ENCODE assay signal across 14 cellular contexts in the genomic region with DNA sequence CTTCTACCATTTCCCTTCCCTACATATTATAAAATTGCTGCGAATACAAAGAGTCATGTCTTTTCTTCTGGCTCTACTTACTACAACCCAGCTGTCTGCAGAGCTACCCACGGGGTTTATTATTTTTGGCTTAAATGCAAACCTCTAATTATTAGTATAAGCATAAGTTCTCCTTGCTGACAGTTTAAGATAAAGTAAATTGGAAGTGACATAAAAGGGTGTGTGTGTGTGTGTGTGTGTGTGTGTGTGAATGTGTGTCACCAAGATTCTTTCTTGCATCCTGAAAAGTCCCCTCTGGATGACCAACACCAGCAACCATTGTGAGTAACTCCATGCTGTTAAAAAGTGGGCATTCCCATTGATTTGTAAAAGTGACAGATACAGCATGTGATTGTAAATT.
DNase-seq lines count a peak whose midpoint lies in the region; ATAC-seq and TF ChIP-seq lines count a peak whose summit lies in the region.
"Had no signal": no experiment of that assay in that cellular context is flagged by ENCODE, and none has a peak within 500 bp of the region (broad histone marks: within the 10 kb centered on the region; RNA-seq: fewer than 3 reads in every experiment).

No MANE protein-coding gene starts in this region.

- CTCF ChIA-PET in IMR-90 (lab: Yijun Ruan, JAX), result interaction anchor here (0.5 kb wide), 1 partner anchor 976 kb away, joined by 3 read pairs; no protein-coding TSS in a partner anchor
- CTCF ChIA-PET in activated naive CD4-positive, alpha-beta T cell treated with anti-CD3 and anti-CD28 coated beads, Interleukin-2, amount 10 ng/mL, durations not matched to agents 7 days and 5 days (lab: Charles Lee), result no interaction called here

- H3K4me3 Mint-ChIP-seq in activated naive CD4-positive, alpha-beta T cell treated with anti-CD3 and anti-CD28 coated beads, Interleukin-2, amount 10 ng/mL, durations not matched to agents 7 days and 5 days, result no peak overlapping the region
- H3K4me3 Mint-ChIP-seq: activated CD4-positive, alpha-beta T cell treated with anti-CD3 and anti-CD28 coated beads, Interleukin-2, amount 10 ng/mL, durations not matched to agents 24 days and 14 days had no signal

- H3K18ac ChIP-seq in IMR-90 (ENCODE audit: low read depth, low read length), result no peak overlapping the region

- H2AK9ac ChIP-seq in IMR-90 (replicated peaks; ENCODE audit: low read depth, low read length, poor library complexity), result no peak overlapping the region

- WGBS in IMR-90 (ENCODE audit: extremely low coverage in 2 of 2, insufficient read length in 1 of 2), 2 experiments, result no CpG with 5 or more reads among the region's 2 CpGs

- H2AK5ac ChIP-seq in IMR-90 (ENCODE audit: low read depth, low read length), result no peak overlapping the region

- no peak overlapping the region for H2BK120ac ChIP-seq in IMR-90 (ENCODE audit: low read depth, low read length)

- no peak for TF ChIP-seq RAD21 in IMR-90 (IDR thresholded peaks at IDR 0.05; ENCODE audit: low read length)

- H3K4me3 ChIP-seq in IMR-90 (ENCODE audit: insufficient read depth, low read depth, low read length), result no peak overlapping the region
- H3K4me3 ChIP-seq: colonic mucosa, uterus had no signal

- H2AFZ ChIP-seq in IMR-90 (replicated peaks; ENCODE audit: low read length, poor library complexity), result no peak overlapping the region

- no peak overlapping the region for H2BK5ac ChIP-seq in IMR-90 (ENCODE audit: low read depth, low read length, poor library complexity, severe bottlenecking)

- BruUV-seq in IMR-90 (replicated peaks; lab: Mats Ljungman, UMichigan), result no TSS peak

- H3K27ac Mint-ChIP-seq in activated naive CD4-positive, alpha-beta T cell treated with anti-CD3 and anti-CD28 coated beads, Interleukin-2, amount 10 ng/mL, durations not matched to agents 7 days and 5 days, result no peak overlapping the region
- H3K27ac Mint-ChIP-seq: activated CD4-positive, alpha-beta T cell treated with anti-CD3 and anti-CD28 coated beads, Interleukin-2, amount 10 ng/mL, durations not matched to agents 24 days and 14 days had no signal

- H3K27ac ChIP-seq in IMR-90 (ENCODE audit: insufficient read depth, low read length), result no peak overlapping the region
- H3K27ac ChIP-seq: colonic mucosa, HL-60 had no signal

- no peak overlapping the region for H2BK20ac ChIP-seq in IMR-90 (ENCODE audit: low read depth, low read length)

- H3K9ac ChIP-seq in IMR-90 (ENCODE audit: low read depth, low read length), result no peak overlapping the region

- H4K91ac ChIP-seq in IMR-90 (ENCODE audit: insufficient read depth, low read depth, low read length), result no peak overlapping the region

- H3K36me3 ChIP-seq in IMR-90 (ENCODE audit: control insufficient read depth, insufficient read depth, low read length), result no peaks in the 10 kb centered on the region
- H3K36me3 ChIP-seq: colonic mucosa, uterus had no signal

- peaks cover 4% of the 10 kb centered on the region for H3K9me3 Mint-ChIP-seq in activated naive CD4-positive, alpha-beta T cell treated with anti-CD3 and anti-CD28 coated beads, Interleukin-2, amount 10 ng/mL, durations not matched to agents 7 days and 5 days

- H3K4ac ChIP-seq in IMR-90 (ENCODE audit: low read depth, low read length), result no peak overlapping the region

- no peak overlapping the region for H3K56ac ChIP-seq in IMR-90 (ENCODE audit: extremely low read depth, insufficient read depth, low read length)

- H4K20me1 ChIP-seq in IMR-90 (ENCODE audit: insufficient read depth, low read length), result no peaks in the 10 kb centered on the region

- H3K23ac ChIP-seq in IMR-90 (ENCODE audit: low read depth, low read length), result peak overlapping the region; percentile 8; the same call in 1 of the 2 replicates

- H3K27me3 Mint-ChIP-seq in activated naive CD4-positive, alpha-beta T cell treated with anti-CD3 and anti-CD28 coated beads, Interleukin-2, amount 10 ng/mL, durations not matched to agents 7 days and 5 days, result no peaks in the 10 kb centered on the region
- H3K27me3 Mint-ChIP-seq: activated CD4-positive, alpha-beta T cell treated with anti-CD3 and anti-CD28 coated beads, Interleukin-2, amount 10 ng/mL, durations not matched to agents 24 days and 14 days had no signal

- POLR2A ChIA-PET in IMR-90 (lab: Charles Lee; ENCODE audit: unreplicated experiment), result interaction anchor here (0.6 kb wide), 1 partner anchor 12 kb away, joined by 4 read pairs; no protein-coding TSS in a partner anchor

- H3K4me2 ChIP-seq in IMR-90 (ENCODE audit: low read depth, low read length), result peak overlapping the region; percentile 29; the same call in 1 of the 2 replicates

- no peaks in the 10 kb centered on the region for H3K36me3 Mint-ChIP-seq in activated naive CD4-positive, alpha-beta T cell treated with anti-CD3 and anti-CD28 coated beads, Interleukin-2, amount 10 ng/mL, durations not matched to agents 7 days and 5 days

- intact Hi-C loops in IMR-90 (cut with micrococcal nuclease), result loop anchor here (5.0 kb wide), 1 partner anchor 803 kb away; a partner anchor contains a TSS
- intact Hi-C loops in head of caudate nucleus (cut with DNase I), result no loop called here

- no peaks in the 10 kb centered on the region for H3K27me3 ChIP-seq in IMR-90 (ENCODE audit: control insufficient read depth, insufficient read depth, low read length)
- H3K27me3 ChIP-seq: colonic mucosa, uterus had no signal

- ATAC-seq in IMR-90 (ENCODE audit: low read depth) (peak; percentile 72), HG02938 (IDR thresholded peaks at IDR 0.05; ENCODE audit: unreplicated experiment) (no peak)

- H3K9me3 ChIP-seq in IMR-90 (ENCODE audit: control insufficient read depth, insufficient read depth, low read length), result no peaks in the 10 kb centered on the region
- H3K9me3 ChIP-seq: colonic mucosa, uterus had no signal

- H3K4me1 ChIP-seq in IMR-90 (ENCODE audit: control insufficient read depth, insufficient read depth, low read length), result peaks cover 5% of the 10 kb centered on the region
- H3K4me1 ChIP-seq: colonic mucosa, uterus had no signal

- no peaks in the 10 kb centered on the region for H3K79me1 ChIP-seq in IMR-90 (ENCODE audit: low read depth in 1 of 2, low read length in 2 of 2)

- peaks cover 2% of the 10 kb centered on the region; the same call in 1 of the 2 replicates for H3K9me1 ChIP-seq in IMR-90 (ENCODE audit: insufficient read depth, low read length)

- no peak for TF ChIP-seq CTCF in IMR-90 (conservative IDR thresholded peaks at IDR 0.05; ENCODE audit: low read depth, low read length)

- no peak overlapping the region for H3K14ac ChIP-seq in IMR-90 (replicated peaks; ENCODE audit: low read depth, low read length)

- H2BK15ac ChIP-seq in IMR-90 (ENCODE audit: low read depth, low read length), result no peak overlapping the region

- dilution Hi-C loops in IMR-90 (cut with HindIII; ENCODE audit: low sequenced_read_pairs, unreplicated experiment), result no loop called here

- H4K8ac ChIP-seq in IMR-90 (ENCODE audit: low read depth in 2 of 2, low read length in 2 of 2), result no peak overlapping the region

- peak overlapping the region; percentile 79; the same call in 1 of the 2 replicates for H4K5ac ChIP-seq in IMR-90 (ENCODE audit: low read depth, low read length)

- in situ Hi-C loops in IMR-90 (cut with MboI; ENCODE audit: low sequenced_read_pairs), result no loop called here

- H3K4me1 Mint-ChIP-seq in activated naive CD4-positive, alpha-beta T cell treated with anti-CD3 and anti-CD28 coated beads, Interleukin-2, amount 10 ng/mL, durations not matched to agents 7 days and 5 days, result no peaks in the 10 kb centered on the region
- H3K4me1 Mint-ChIP-seq: activated CD4-positive, alpha-beta T cell treated with anti-CD3 and anti-CD28 coated beads, Interleukin-2, amount 10 ng/mL, durations not matched to agents 24 days and 14 days had no signal

- TF ChIP-seq POLR2A in IMR-90 (IDR thresholded peaks at IDR 0.05; ENCODE audit: low read depth, low read length), result no peak

- peak; percentile 15 for DNase-seq in AG08396 (ENCODE audit: low spot score)
- peak; percentile 74 for DNase-seq in IMR-90
- DNase-seq in dedifferentiated amniotic fluid mesenchymal stem cell (ENCODE audit: extremely low spot score), result peak; percentile 82
- DNase-seq in lung microvascular endothelial cell (ENCODE audit: low read depth in 2 of 2), result peak; percentile 20 to 59
- no peak for DNase-seq in activated naive CD4-positive, alpha-beta T cell treated with anti-CD3 and anti-CD28 coated beads, Interleukin-2, amount 10 ng/mL, durations not matched to agents 7 days and 5 days
- DNase-seq in head of caudate nucleus, result no peak
- no peak for DNase-seq in HPDE6-E6E7 (ENCODE audit: extremely low spot score)
- DNase-seq: activated CD4-positive, alpha-beta T cell treated with anti-CD3 and anti-CD28 coated beads, Interleukin-2, amount 10 ng/mL, durations not matched to agents 24 days and 14 days; colonic mucosa; MV-4-11; SW 1271; uterus had no signal

TF ChIP-seq in IMR-90, 13 proteins besides CTCF, POLR2A, EP300 and RAD21:
- TF ChIP-seq MXI1 (IDR thresholded peaks at IDR 0.05; ENCODE audit: borderline replicate concordance, low read depth, low read length), result no peak
- no peak for TF ChIP-seq FOS (IDR thresholded peaks at IDR 0.05; ENCODE audit: low read depth, low read length)
- TF ChIP-seq SMC3 (IDR thresholded peaks at IDR 0.05; ENCODE audit: low read depth, low read length), result no peak

Comparison
In these comparisons a context has a peak if more than half of its experiments do, and no peak if none do; other contexts are left out.
1. DNase-seq: peak in AG08396 (single experiment), IMR-90 (single experiment), dedifferentiated amniotic fluid mesenchymal stem cell (single experiment) and lung microvascular endothelial cell (2 of 2); none in activated naive CD4-positive, alpha-beta T cell treated with anti-CD3 and anti-CD28 coated beads, Interleukin-2, amount 10 ng/mL, durations not matched to agents 7 days and 5 days (single experiment), head of caudate nucleus (0 of 42) and HPDE6-E6E7 (single experiment).